ENCODE assay signal across 5 cellular contexts in the genomic region with DNA sequence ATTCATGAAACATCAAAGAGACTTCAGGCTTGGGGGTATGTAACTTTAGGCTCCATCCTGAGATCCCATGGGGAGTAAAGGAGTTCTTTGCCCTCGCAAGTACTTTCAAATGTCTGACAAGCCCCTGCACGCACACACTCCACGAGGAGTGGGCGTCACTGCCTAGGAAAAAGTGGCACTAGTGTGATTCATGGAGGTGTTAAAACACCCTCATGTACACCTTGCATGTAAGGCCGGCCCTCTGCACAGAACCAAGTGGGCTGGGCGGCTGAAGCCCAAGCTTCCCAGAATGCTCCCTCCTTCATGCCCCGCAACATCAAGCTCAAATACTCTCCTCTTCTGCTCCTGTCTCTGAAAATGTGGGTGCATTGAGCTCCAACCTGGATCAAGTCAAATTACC. TPM values are rescaled to one million over a fixed set of nuclear protein-coding genes. Genes with fewer than 3 reads are reported as not detected.
"Had no signal": no experiment of that assay in that cellular context is flagged by ENCODE, and none has a peak within 500 bp of the region (broad histone marks: within the 10 kb centered on the region; RNA-seq: fewer than 3 reads in every experiment).

No MANE protein-coding gene starts in this region.

- H3K4me1 ChIP-seq: pancreas had no signal

- H3K27ac ChIP-seq: pancreas had no signal

- H3K9me3 ChIP-seq: pancreas had no signal

- H3K4me3 ChIP-seq: pancreas had no signal

- H3K36me3 ChIP-seq: pancreas had no signal

- H3K27me3 ChIP-seq: pancreas had no signal

RNA-seq across cellular contexts. Expression of a gene that starts 23.9 kb away (rescaled TPM):
- total RNA-seq: activated CD4-positive, alpha-beta T cell treated with anti-CD3 and anti-CD28 coated beads, Interleukin-2, amount 10 ng/mL, durations not matched to agents 7 days and 5 days; activated naive CD4-positive, alpha-beta T cell treated with anti-CD3 and anti-CD28 coated beads for 36 hours; myocyte had no signal
- polyA plus RNA-seq: keratinocyte had no signal
